8 cellular contexts compared by ENCODE assay signal in the genomic region with DNA sequence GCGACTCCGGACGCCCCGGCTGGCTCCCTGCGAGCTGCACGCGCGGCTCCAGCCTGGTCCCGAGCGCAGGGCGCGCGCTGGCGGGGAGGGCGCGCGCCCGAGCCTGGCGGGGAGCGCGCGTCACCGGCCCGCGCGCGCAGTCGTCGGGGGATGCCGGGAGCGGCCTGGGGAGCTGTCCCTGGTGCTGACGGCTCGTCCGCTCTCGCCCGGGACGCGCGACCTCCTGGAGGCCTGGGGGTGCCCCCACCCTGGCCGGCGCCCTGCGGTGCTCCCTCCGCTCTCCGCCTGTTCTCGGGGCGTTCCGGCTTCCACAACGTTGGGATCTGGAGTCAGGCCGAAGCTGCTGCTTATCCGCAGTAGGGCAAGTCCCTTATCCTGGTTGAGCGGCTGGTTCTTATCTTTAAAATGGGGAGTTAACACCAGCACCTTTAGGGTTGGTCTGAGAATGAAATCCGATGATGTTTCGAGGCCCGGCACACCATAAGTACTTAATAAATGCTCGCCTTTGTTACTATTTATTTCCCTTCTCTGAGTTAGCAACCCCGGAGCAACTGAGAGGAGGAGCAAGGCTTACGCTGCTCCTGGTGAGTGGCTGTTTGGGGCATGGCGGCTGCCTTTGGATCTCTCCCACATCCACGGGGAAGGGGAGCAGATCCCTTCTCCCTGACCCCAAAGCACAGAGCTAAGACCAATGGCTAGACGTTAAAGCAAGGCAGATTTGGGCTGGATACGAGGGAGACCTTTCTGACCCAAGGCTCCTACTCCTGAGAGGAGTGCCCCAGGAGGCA. TPM values are rescaled to one million over a fixed set of nuclear protein-coding genes. Genes with fewer than 3 reads are reported as not detected.
DNase-seq lines count a peak whose midpoint lies in the region; ATAC-seq and TF ChIP-seq lines count a peak whose summit lies in the region.

A gene (minus strand): TSS at position 79 of the 788 bp plus-strand sequence. CDS start 29,166 bp downstream, outside the sequence.

- H3K27ac Mint-ChIP-seq in activated CD8-positive, alpha-beta memory T cell treated with anti-CD3 and anti-CD28 coated beads, Interleukin-2, amount 10 ng/mL, durations not matched to agents 7 days and 5 days: no peak within 1 kb of the TSS

- H3K4me3 ChIP-seq in HUES48 (ENCODE audit: low read depth, low read length) (peak within 1 kb of the TSS; percentile 54), fibroblast of pulmonary artery (replicated peaks; ENCODE audit: low read depth, low read length) (no peak within 1 kb of the TSS), ovary (no peak within 1 kb of the TSS)

- H3K36me3 Mint-ChIP-seq in activated CD8-positive, alpha-beta memory T cell treated with anti-CD3 and anti-CD28 coated beads, Interleukin-2, amount 10 ng/mL, durations not matched to agents 7 days and 5 days: no peaks in the 10 kb centered on the region

- no peaks in the 10 kb centered on the region for H3K9me3 ChIP-seq in HUES48 (ENCODE audit: control insufficient read depth, insufficient read depth, low read length)
- no peaks in the 10 kb centered on the region for H3K9me3 ChIP-seq in ovary

- H3K27me3 ChIP-seq in HUES48 (ENCODE audit: control insufficient read depth, insufficient read depth, low read length) (peaks cover 21% of the 10 kb centered on the region), ovary (no peaks in the 10 kb centered on the region)

- H3K36me3 ChIP-seq in HUES48 (ENCODE audit: control insufficient read depth, insufficient read depth, low read length): no peaks in the 10 kb centered on the region
- no peaks in the 10 kb centered on the region for H3K36me3 ChIP-seq in ovary

- WGBS in ovary, 3 donors: 5 to 9% (median 9%) methylated on average over 46 to 61 of the region's 61 CpGs

- no peak within 1 kb of the TSS for H3K4me3 Mint-ChIP-seq in activated CD8-positive, alpha-beta memory T cell treated with anti-CD3 and anti-CD28 coated beads, Interleukin-2, amount 10 ng/mL, durations not matched to agents 7 days and 5 days

- TF ChIP-seq EP300 in ovary (IDR thresholded peaks at IDR 0.05): no peak

- H3K27me3 Mint-ChIP-seq in activated CD8-positive, alpha-beta memory T cell treated with anti-CD3 and anti-CD28 coated beads, Interleukin-2, amount 10 ng/mL, durations not matched to agents 7 days and 5 days: peaks cover 53% of the 10 kb centered on the region

- TF ChIP-seq POLR2A in ovary (IDR thresholded peaks at IDR 0.05): no peak

- H3K4me1 ChIP-seq in HUES48 (ENCODE audit: control insufficient read depth, insufficient read depth, low read length) (peaks cover 5% of the 10 kb centered on the region; the same call in 1 of the 2 replicates), ovary (ENCODE audit: insufficient read depth) (peaks cover 5% of the 10 kb centered on the region)

- intact Hi-C loops in ovary (cut with DNase I): no loop called here

- H3K27ac ChIP-seq in HUES48 (ENCODE audit: low read depth, low read length): no peak within 1 kb of the TSS
- no peak within 1 kb of the TSS for H3K27ac ChIP-seq in ovary

- no peaks in the 10 kb centered on the region for H3K9me3 Mint-ChIP-seq in activated CD8-positive, alpha-beta memory T cell treated with anti-CD3 and anti-CD28 coated beads, Interleukin-2, amount 10 ng/mL, durations not matched to agents 7 days and 5 days (ENCODE audit: low read depth)

- H3K4me1 Mint-ChIP-seq in activated CD8-positive, alpha-beta memory T cell treated with anti-CD3 and anti-CD28 coated beads, Interleukin-2, amount 10 ng/mL, durations not matched to agents 7 days and 5 days: peaks cover 5% of the 10 kb centered on the region

- peak; percentile 51 for ATAC-seq in activated CD8-positive, alpha-beta memory T cell treated with anti-CD3 and anti-CD28 coated beads, Interleukin-2, amount 10 ng/mL, durations not matched to agents 7 days and 5 days
- ATAC-seq in HG03521 (IDR thresholded peaks at IDR 0.05; ENCODE audit: unreplicated experiment): no peak
- ATAC-seq in HG02610 (IDR thresholded peaks at IDR 0.05; ENCODE audit: unreplicated experiment): no peak
- no peak for ATAC-seq in GM21367 (IDR thresholded peaks at IDR 0.05; ENCODE audit: unreplicated experiment)

- no peak for DNase-seq in activated CD8-positive, alpha-beta memory T cell treated with anti-CD3 and anti-CD28 coated beads, Interleukin-2, amount 10 ng/mL, durations not matched to agents 7 days and 5 days
- DNase-seq in fibroblast of pulmonary artery (ENCODE audit: low read depth) (peak; percentile 54), ovary (peak; percentile 40 to 81 (median 69)), GM10266 (ENCODE audit: extremely low spot score) (no peak)

- CTCF ChIA-PET in activated CD8-positive, alpha-beta memory T cell treated with anti-CD3 and anti-CD28 coated beads, Interleukin-2, amount 10 ng/mL, durations not matched to agents 7 days and 5 days (lab: Charles Lee): interaction anchor here (0.6 to 0.8 kb wide), 3 partner anchors 16 to 173 kb away, joined by 3 read pairs; no protein-coding TSS in a partner anchor

- TF ChIP-seq CTCF in fibroblast of pulmonary artery (IDR thresholded peaks at IDR 0.05; ENCODE audit: low read length, missing control alignments): no peak
- no peak for TF ChIP-seq CTCF in ovary (IDR thresholded peaks at IDR 0.05)
- TF ChIP-seq CTCF in GM10266 (IDR thresholded peaks at IDR 0.05; ENCODE audit: control insufficient read depth, insufficient read depth, low read depth, missing control alignments): no peak

- H3K9ac ChIP-seq in HUES48 (ENCODE audit: low read depth, low read length): no peak within 1 kb of the TSS; the same call in 1 of the 2 replicates

RNA-seq across cellular contexts. Expression of the gene that starts here (rescaled TPM):
- total RNA-seq in activated CD8-positive, alpha-beta memory T cell treated with anti-CD3 and anti-CD28 coated beads, Interleukin-2, amount 10 ng/mL, durations not matched to agents 7 days and 5 days: not detected
- under 1 TPM in 1 of 7 donors, not detected in 6; 0.30 TPM for total RNA-seq in ovary
- under 1 TPM in 1 of 2 donors, not detected in 1; 0.21 TPM for polyA plus RNA-seq in ovary

Comparison
In these comparisons a context has a peak if more than half of its experiments do, and no peak if none do; other contexts are left out.
1. Peak in ATAC-seq in activated CD8-positive, alpha-beta memory T cell treated with anti-CD3 and anti-CD28 coated beads, Interleukin-2, amount 10 ng/mL, durations not matched to agents 7 days and 5 days; RNA of the gene not detected or under 1 TPM.
2. Peak in DNase-seq in ovary; RNA of the gene not detected or under 1 TPM.